ENCODE assay signal across 8 cellular contexts in genomic region chr5:122515709-122516431, GRCh38.
DNase-seq lines count a peak whose midpoint lies in the region; ATAC-seq, FAIRE-seq and TF ChIP-seq lines count a peak whose summit lies in the region.

No MANE protein-coding gene starts in this region.

- H3K4me3 ChIP-seq in bronchial epithelial cell (ENCODE audit: low read depth, low read length) (no peak overlapping the region), kidney epithelial cell (ENCODE audit: low read depth, low read length) (no peak overlapping the region), upper lobe of left lung (no peak overlapping the region)

- WGBS in upper lobe of left lung, 2 donors, result 59 to 60% methylated on average over 6 of the region's 6 CpGs

- H3K36me3 ChIP-seq in bronchial epithelial cell (ENCODE audit: control insufficient read depth, insufficient read depth, low read length) (no peaks in the 10 kb centered on the region), kidney epithelial cell (ENCODE audit: control insufficient read depth, insufficient read depth, low read length) (no peaks in the 10 kb centered on the region), upper lobe of left lung (no peaks in the 10 kb centered on the region)

- H3K27me3 ChIP-seq in bronchial epithelial cell (ENCODE audit: control insufficient read depth, insufficient read depth, low read length) (no peaks in the 10 kb centered on the region), kidney epithelial cell (ENCODE audit: control insufficient read depth, insufficient read depth, low read length) (no peaks in the 10 kb centered on the region), upper lobe of left lung (no peaks in the 10 kb centered on the region)

- DNase-seq in ACHN, result peak; percentile 41
- peak; percentile 19 for DNase-seq in HS-27A (ENCODE audit: low read depth)
- DNase-seq in NCI-H82 (lab: John Stamatoyannopoulos, UW), result peak; percentile 88
- DNase-seq in bronchial epithelial cell (ENCODE audit: low read depth), result peak; percentile 60
- peak; percentile 44 for DNase-seq in kidney epithelial cell (ENCODE audit: low read depth)
- peak in 1 of 2 donors; percentile 36 for DNase-seq in upper lobe of left lung
- no peak for DNase-seq in cortex of kidney (lab: John Stamatoyannopoulos, UW)

- TF ChIP-seq CTCF in bronchial epithelial cell (IDR thresholded peaks at IDR 0.05; ENCODE audit: insufficient read depth, low read length, severe bottlenecking), result peak; percentile 79
- TF ChIP-seq CTCF in kidney epithelial cell (IDR thresholded peaks at IDR 0.05; ENCODE audit: insufficient read depth, low read length, poor library complexity, severe bottlenecking), result peak; percentile 89
- peak; percentile 15 to 66 (median 50) for TF ChIP-seq CTCF in upper lobe of left lung (IDR thresholded peaks at IDR 0.05)

- no peak for FAIRE-seq in bronchial epithelial cell (lab: Jason Lieb, UNC)

- TF ChIP-seq EP300 in upper lobe of left lung (IDR thresholded peaks at IDR 0.05), result no peak

- in situ Hi-C loops in ACHN (cut with HindIII; ENCODE audit: low pct_ligation_motif_present, low pct_unique_long_range_greater_than_20kb, low sequenced_read_pairs), result no loop called here

- H3K27ac ChIP-seq in upper lobe of left lung, result no peak overlapping the region

- no peak for TF ChIP-seq POLR2A in upper lobe of left lung (IDR thresholded peaks at IDR 0.05)

- no peaks in the 10 kb centered on the region for H3K4me1 ChIP-seq in upper lobe of left lung

- ATAC-seq in GM18511 (IDR thresholded peaks at IDR 0.05; ENCODE audit: unreplicated experiment) (peak; percentile 84), upper lobe of left lung (ENCODE audit: low FRiP score in 2 of 2) (peak in 1 of 2 donors; percentile 91)

- no peaks in the 10 kb centered on the region for H3K9me3 ChIP-seq in upper lobe of left lung
